Comparison of ENCODE assay signal across 8 cellular contexts in the genomic region with DNA sequence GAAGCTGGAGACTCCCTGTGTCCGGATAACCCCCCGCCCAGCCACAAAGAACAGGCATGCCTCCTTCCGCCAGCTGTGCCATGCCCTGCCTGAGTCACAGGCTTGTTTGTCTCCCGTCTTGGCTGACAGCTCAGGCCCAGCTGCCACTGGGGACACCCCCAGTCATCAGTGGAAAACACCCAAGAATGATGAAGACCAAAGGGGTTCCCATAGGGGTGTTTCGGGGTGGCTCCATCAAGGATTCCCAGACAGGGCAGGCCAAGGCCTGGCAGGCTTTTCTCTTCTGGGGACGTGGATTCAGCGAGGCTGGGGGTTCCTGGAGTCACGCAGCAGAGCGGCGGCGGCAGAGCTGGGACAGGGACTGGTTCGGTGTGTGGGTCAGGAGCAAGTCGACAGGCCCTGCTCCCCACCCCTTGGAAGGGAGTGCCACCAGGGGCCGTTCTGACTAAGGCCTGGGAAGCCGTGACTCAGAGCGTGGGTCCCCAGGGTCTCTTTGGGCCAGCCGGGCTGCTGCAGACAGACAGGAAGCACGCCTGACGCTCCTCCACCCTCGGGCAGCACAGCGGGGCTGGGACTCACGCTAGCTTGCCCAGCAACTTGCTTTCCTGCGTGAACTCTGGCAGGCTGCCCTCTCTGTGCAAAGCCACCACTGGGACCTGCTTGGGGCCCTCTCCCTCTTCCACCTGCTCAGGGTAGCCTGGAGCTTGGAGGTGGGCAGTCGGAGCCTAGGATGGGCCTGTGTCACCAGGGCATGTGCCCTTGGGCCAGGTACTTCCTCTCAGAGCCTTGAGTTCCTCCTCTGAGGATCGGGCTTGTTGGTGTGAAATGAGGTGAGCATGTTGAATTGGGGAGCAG. TPM values are rescaled to one million over a fixed set of nuclear protein-coding genes. Genes with fewer than 3 reads are reported as not detected.
DNase-seq lines count a peak whose midpoint lies in the region; ATAC-seq and TF ChIP-seq lines count a peak whose summit lies in the region.
"Not testable (repeated sequence)": the region's sequence is repeated elsewhere in the genome, so short reads cannot be mapped to it uniquely, and the experiment has no call there.

No MANE protein-coding gene starts in this region.

- peak; percentile 61 for DNase-seq in AG10803 (ENCODE audit: low read depth)
- DNase-seq in NCI-H2171 treated with DMSO at 0.1 percent for 48 hours (lab: John Stamatoyannopoulos, UW): peak; percentile 33
- peak; percentile 60 for DNase-seq in activated T-cell treated with anti-CD3 and anti-CD28 coated beads, Interleukin-2, amount 50 U/mL, for 24 hours
- DNase-seq in memory B cell (ENCODE audit: low spot score in 2 of 2): peak; percentile 69 to 78
- DNase-seq in stimulated activated CD4-positive, alpha-beta T cell treated with anti-CD3 and anti-CD28 coated beads, Interleukin-4, amount 100 ng/mL, for 24 hours: peak; percentile 53

- H3K4me3 ChIP-seq in AG10803 (ENCODE audit: low read length): not testable (repeated sequence)

- peak overlapping the region; percentile 93 for H3K27ac Mint-ChIP-seq in activated T-cell treated with anti-CD3 and anti-CD28 coated beads, Interleukin-2, amount 50 U/mL, for 24 hours
- peak overlapping the region; percentile 96 for H3K27ac Mint-ChIP-seq in memory B cell

- ATAC-seq in GM19035 (IDR thresholded peaks at IDR 0.05; ENCODE audit: unreplicated experiment) (peak; percentile 59), HG02885 (IDR thresholded peaks at IDR 0.05; ENCODE audit: poor library complexity, unreplicated experiment) (peak; percentile 49), esophagus mucosa (peak; percentile 86), memory B cell (ENCODE audit: low read depth) (peak; percentile 71)

- not testable (repeated sequence) for H3K36me3 Mint-ChIP-seq in activated T-cell treated with anti-CD3 and anti-CD28 coated beads, Interleukin-2, amount 50 U/mL, for 24 hours (ENCODE audit: low read depth); memory B cell

- not testable (repeated sequence) for H3K9me3 Mint-ChIP-seq in activated T-cell treated with anti-CD3 and anti-CD28 coated beads, Interleukin-2, amount 50 U/mL, for 24 hours; memory B cell

- H3K4me1 Mint-ChIP-seq in activated T-cell treated with anti-CD3 and anti-CD28 coated beads, Interleukin-2, amount 50 U/mL, for 24 hours (ENCODE audit: low read depth): peaks cover 31% of the 10 kb centered on the region
- peaks cover 35% of the 10 kb centered on the region for H3K4me1 Mint-ChIP-seq in memory B cell

- not testable (repeated sequence) for H3K27me3 Mint-ChIP-seq in activated T-cell treated with anti-CD3 and anti-CD28 coated beads, Interleukin-2, amount 50 U/mL, for 24 hours; memory B cell

- TF ChIP-seq CTCF in AG10803 (conservative IDR thresholded peaks at IDR 0.05; ENCODE audit: low read length): not testable (repeated sequence)

- not testable (repeated sequence) for H3K4me3 Mint-ChIP-seq in activated T-cell treated with anti-CD3 and anti-CD28 coated beads, Interleukin-2, amount 50 U/mL, for 24 hours
- H3K4me3 Mint-ChIP-seq in memory B cell: peak overlapping the region; percentile 61

RNA-seq across cellular contexts. Expression of a gene that starts 54.3 kb away (rescaled TPM):
- 0.48 TPM for total RNA-seq in esophagus mucosa
